ENCODE assay signal across 8 cellular contexts in genomic region chr2:39494784-39495251, GRCh38.
DNase-seq lines count a peak whose midpoint lies in the region; ATAC-seq lines count a peak whose summit lies in the region.

No MANE protein-coding gene starts in this region.

- H3K36me3 Mint-ChIP-seq in activated naive CD8-positive, alpha-beta T cell, result peaks cover 8% of the 10 kb centered on the region

- peak overlapping the region; percentile 12 for H3K27ac Mint-ChIP-seq in activated naive CD8-positive, alpha-beta T cell

- no peaks in the 10 kb centered on the region for H3K27me3 Mint-ChIP-seq in activated naive CD8-positive, alpha-beta T cell

- H3K4me1 Mint-ChIP-seq in activated naive CD8-positive, alpha-beta T cell (ENCODE audit: low read depth), result peaks cover 17% of the 10 kb centered on the region

- peak; percentile 66 for ATAC-seq in HG03045 (IDR thresholded peaks at IDR 0.05; ENCODE audit: unreplicated experiment)

- H3K4me3 Mint-ChIP-seq in activated naive CD8-positive, alpha-beta T cell, result no peak overlapping the region

- peak; percentile 38 for DNase-seq in stimulated activated CD4-positive, alpha-beta T cell treated with anti-CD3 and anti-CD28 coated beads, Interleukin-4, amount 100 ng/mL, for 24 hours
- no peak for DNase-seq in stimulated activated CD4-positive, alpha-beta T cell treated with anti-CD3 and anti-CD28 coated beads, Interleukin-12 subunit alpha, Interleukin-12 subunit beta, amount 100 ng/mL, for 4 hours
- DNase-seq in middle frontal gyrus (ENCODE audit: extremely low spot score, low spot score), result peak; percentile 66
- no peak for DNase-seq in activated CD4-positive, CD25-positive, alpha-beta regulatory T cell treated with anti-CD3 and anti-CD28 coated beads, Interleukin-2, amount 50 U/mL, for 72 hours
- no peak for DNase-seq in SHP77 (lab: John Stamatoyannopoulos, UW)
- DNase-seq in activated effector memory CD4-positive, alpha-beta T cell treated with anti-CD3 and anti-CD28 coated beads, Interleukin-2, amount 50 U/mL, for 16 hours, result no peak

- no peaks in the 10 kb centered on the region for H3K9me3 Mint-ChIP-seq in activated naive CD8-positive, alpha-beta T cell (ENCODE audit: low read depth)

Comparison
In these comparisons a context has a peak if more than half of its experiments do, and no peak if none do; other contexts are left out.
1. DNase-seq: peak in stimulated activated CD4-positive, alpha-beta T cell treated with anti-CD3 and anti-CD28 coated beads, Interleukin-4, amount 100 ng/mL, for 24 hours (single experiment) and middle frontal gyrus (single experiment); none in stimulated activated CD4-positive, alpha-beta T cell treated with anti-CD3 and anti-CD28 coated beads, Interleukin-12 subunit alpha, Interleukin-12 subunit beta, amount 100 ng/mL, for 4 hours (single experiment), activated CD4-positive, CD25-positive, alpha-beta regulatory T cell treated with anti-CD3 and anti-CD28 coated beads, Interleukin-2, amount 50 U/mL, for 72 hours (single experiment), SHP77 (0 of 2) and activated effector memory CD4-positive, alpha-beta T cell treated with anti-CD3 and anti-CD28 coated beads, Interleukin-2, amount 50 U/mL, for 16 hours (single experiment).